ENCODE assay signal across 8 cellular contexts in genomic region chr2:65031341-65032015, GRCh38. TPM values are rescaled to one million over a fixed set of nuclear protein-coding genes. Genes with fewer than 3 reads are reported as not detected.
DNase-seq lines count a peak whose midpoint lies in the region; ATAC-seq and TF ChIP-seq lines count a peak whose summit lies in the region.

No MANE protein-coding gene starts in this region.

- no peak for TF ChIP-seq CTCF in lower lobe of right lung (IDR thresholded peaks at IDR 0.05)

- no peaks in the 10 kb centered on the region for H3K36me3 ChIP-seq in lower lobe of right lung

- DNase-seq in HT-29 (ENCODE audit: low spot score) (peak; percentile 67), SIG-M5 treated with dmso at 0.1 percent for 504 hours (lab: John Stamatoyannopoulos, UW; ENCODE audit: unreplicated experiment) (peak; percentile 91), lower lobe of right lung (no peak), AG20443 (ENCODE audit: low spot score) (no peak), OCI-M1 (lab: John Stamatoyannopoulos, UW) (no peak), AG08396 (ENCODE audit: low spot score) (no peak)

- no peaks in the 10 kb centered on the region for H3K27me3 ChIP-seq in lower lobe of right lung (ENCODE audit: low read depth)

- no peak overlapping the region for H3K27ac ChIP-seq in lower lobe of right lung

- ATAC-seq in GM18511 (IDR thresholded peaks at IDR 0.05; ENCODE audit: unreplicated experiment): peak; percentile 27
- ATAC-seq in lower lobe of right lung: peak; percentile 69 to 76
- ATAC-seq in HG03457 (IDR thresholded peaks at IDR 0.05; ENCODE audit: unreplicated experiment): no peak

- peaks cover 27% of the 10 kb centered on the region for H3K4me1 ChIP-seq in lower lobe of right lung

- no peaks in the 10 kb centered on the region for H3K9me3 ChIP-seq in lower lobe of right lung

- H3K4me3 ChIP-seq in lower lobe of right lung: peak overlapping the region; percentile 4

- intact Hi-C loops in lower lobe of right lung (cut with DNase I): no loop called here

RNA-seq across cellular contexts. Expression of gene CEP68, which starts 24.7 kb away (rescaled TPM):
- total RNA-seq in HT-29 (2014; rRNA removed; shearing (Covaris generic)): 2.2 and 3.4 TPM in 2 replicates
- total RNA-seq in lower lobe of right lung: 12.6 TPM

RNA-seq across cellular contexts. Expression of gene SLC1A4, which starts 42.3 kb away (rescaled TPM):
- total RNA-seq in HT-29 (2014; rRNA removed; shearing (Covaris generic)): 7.9 and 8.7 TPM in 2 replicates
- 9.7 TPM for total RNA-seq in lower lobe of right lung

Comparison
In these comparisons a context has a peak if more than half of its experiments do, and no peak if none do; other contexts are left out.
1. DNase-seq: peak in HT-29 (single experiment) and SIG-M5 treated with dmso at 0.1 percent for 504 hours (single experiment); none in lower lobe of right lung (single experiment), AG20443 (single experiment), OCI-M1 (single experiment) and AG08396 (single experiment).